ENCODE assay signal across 17 cellular contexts in the genomic region with DNA sequence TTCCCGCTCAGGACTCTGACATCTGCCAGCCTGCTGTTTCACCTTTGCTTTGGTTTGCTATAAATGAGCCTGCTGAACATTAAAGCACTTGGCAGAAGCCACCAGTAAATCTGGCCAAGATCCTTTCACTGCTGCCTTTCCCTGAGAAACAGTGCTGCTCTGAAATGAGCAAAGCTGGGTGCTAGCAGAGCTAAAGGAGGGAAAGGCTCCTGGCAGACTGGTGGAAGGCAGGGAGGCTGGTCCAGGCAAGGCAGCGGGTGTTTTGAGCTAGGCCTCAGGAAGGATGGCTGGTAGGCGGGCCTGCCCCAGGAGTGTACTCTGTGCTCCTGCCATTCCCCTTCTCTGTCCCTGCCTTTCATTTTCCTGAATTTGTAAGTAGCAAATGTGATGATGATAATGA. TPM values are rescaled to one million over a fixed set of nuclear protein-coding genes. Genes with fewer than 3 reads are reported as not detected.
A peak's percentile ranks its signal among the peaks of the same experiment; 100 is the strongest.
DNase-seq lines count a peak whose midpoint lies in the region; ATAC-seq, FAIRE-seq and TF ChIP-seq lines count a peak whose summit lies in the region.
"Had no signal": no experiment of that assay in that cellular context is flagged by ENCODE, and none has a peak within 500 bp of the region (broad histone marks: within the 10 kb centered on the region; RNA-seq: fewer than 3 reads in every experiment).

No MANE protein-coding gene starts in this region.

- no peak overlapping the region for H3K4me2 ChIP-seq in osteoblast (ENCODE audit: insufficient read depth, low read length)

- DNase-seq in DMS 273 treated with DMSO at 0.1 percent for 48 hours (lab: John Stamatoyannopoulos, UW) (peak; percentile 34), astrocyte of the hippocampus (ENCODE audit: low read depth, low spot score) (peak; percentile 57), cardiac muscle cell (ENCODE audit: low read depth in 1 of 2, low spot score in 1 of 2) (no peak), osteoblast (ENCODE audit: insufficient read length, low spot score, missing footprints) (peak; percentile 66), NOMO-1 treated with DMSO at 0.1 percent for 48 hours (lab: John Stamatoyannopoulos, UW; ENCODE audit: unreplicated experiment) (no peak), GM12892 (ENCODE audit: insufficient read length) (no peak), DMS79 (lab: John Stamatoyannopoulos, UW) (no peak)
- DNase-seq: ACHN; activated gamma-delta T cell treated with Interleukin-2 at 50 U/mL for 16 hours; central memory CD4-positive, alpha-beta T cell; GF-D8; NCI-H1930; stimulated activated CD4-positive, alpha-beta T cell treated with anti-CD3 and anti-CD28 coated beads, Interleukin-1b, Interleukin-23, amount 100 ng/mL, for 48 hours; testis had no signal

- peaks cover 17% of the 10 kb centered on the region for H3K36me3 ChIP-seq in cardiac muscle cell
- peaks cover 37% of the 10 kb centered on the region for H3K36me3 ChIP-seq in osteoblast (ENCODE audit: insufficient read depth, low read length)

- no peaks in the 10 kb centered on the region for H3K79me2 ChIP-seq in osteoblast (ENCODE audit: insufficient read depth, low read length)

- H3K4me1 ChIP-seq in cardiac muscle cell (ENCODE audit: low read depth) (peaks cover 14% of the 10 kb centered on the region), osteoblast (ENCODE audit: insufficient read depth, low read length) (no peaks in the 10 kb centered on the region)
- H3K4me1 ChIP-seq: testis had no signal

- TF ChIP-seq CTCF in cardiac muscle cell (IDR thresholded peaks at IDR 0.05; ENCODE audit: low read depth, low read length) (no peak), osteoblast (IDR thresholded peaks at IDR 0.05; ENCODE audit: extremely low read depth, low read depth, low read length) (no peak)

- H3K27me3 ChIP-seq in cardiac muscle cell (no peaks in the 10 kb centered on the region), osteoblast (ENCODE audit: insufficient read depth, low read length) (no peaks in the 10 kb centered on the region)
- H3K27me3 ChIP-seq: testis had no signal

- no peak for ATAC-seq in HG03439 (IDR thresholded peaks at IDR 0.05; ENCODE audit: unreplicated experiment)
- ATAC-seq: WTC11 had no signal

- H3K9me3 ChIP-seq in cardiac muscle cell (ENCODE audit: low read depth) = no peaks in the 10 kb centered on the region
- no peaks in the 10 kb centered on the region for H3K9me3 ChIP-seq in osteoblast (ENCODE audit: low read depth, low read length)
- H3K9me3 ChIP-seq: testis had no signal

- peak overlapping the region; percentile 48 for H3K27ac ChIP-seq in cardiac muscle cell
- H3K27ac ChIP-seq in osteoblast (ENCODE audit: low read depth, low read length) = no peak overlapping the region
- H3K27ac ChIP-seq: testis had no signal

- FAIRE-seq in GM12892 (lab: Jason Lieb, UNC) = no peak
- FAIRE-seq: endometrium had no signal

- H2AFZ ChIP-seq in osteoblast (ENCODE audit: low read length) = no peak overlapping the region

- TF ChIP-seq POLR2A in GM12892 (IDR thresholded peaks at IDR 0.05; ENCODE audit: low read depth, low read length) = no peak

- peaks cover 5% of the 10 kb centered on the region for H4K20me1 ChIP-seq in osteoblast (ENCODE audit: insufficient read depth, low read length)

- no peak overlapping the region for H3K4me3 ChIP-seq in cardiac muscle cell
- H3K4me3 ChIP-seq in osteoblast (ENCODE audit: insufficient read depth, low read length) = no peak overlapping the region
- H3K4me3 ChIP-seq: testis had no signal

RNA-seq across cellular contexts. Expression of a gene that starts 52.5 kb away (rescaled TPM):
- 0.74 and 1.2 TPM in 2 replicates for total RNA-seq in cardiac muscle cell
- 1.4 TPM in 1 of 2 replicates, not detected in the other for polyA plus RNA-seq in cardiac muscle cell
- total RNA-seq in osteoblast = 2.5 and 3.2 TPM in 2 replicates
- 0.42 TPM for polyA plus RNA-seq in GM12892 (2012; ENCODE audit: missing spikeins)

RNA-seq across cellular contexts. Expression of a gene that starts 53.6 kb away (rescaled TPM):
- 41.0 and 44.4 TPM in 2 replicates for total RNA-seq in cardiac muscle cell
- polyA plus RNA-seq in cardiac muscle cell = 45.3 and 45.5 TPM in 2 replicates
- total RNA-seq in osteoblast = 35.8 and 41.5 TPM in 2 replicates
- 53.1 TPM for polyA plus RNA-seq in GM12892 (2012; ENCODE audit: missing spikeins)

RNA-seq across cellular contexts. Expression of a gene that starts 53.6 kb away (rescaled TPM):
- total RNA-seq in cardiac muscle cell (5.4 and 5.6 TPM in 2 replicates), osteoblast (10.0 and 10.9 TPM in 2 replicates)
- polyA plus RNA-seq in cardiac muscle cell = 16.7 and 28.2 TPM in 2 replicates
- 11.8 TPM for polyA plus RNA-seq in GM12892 (2012; ENCODE audit: missing spikeins)

Comparison
In these comparisons a context has a peak if more than half of its experiments do, and no peak if none do; other contexts are left out.
1. DNase-seq: peak in DMS 273 treated with DMSO at 0.1 percent for 48 hours (single experiment), astrocyte of the hippocampus (single experiment) and osteoblast (single experiment); none in cardiac muscle cell (0 of 2), NOMO-1 treated with DMSO at 0.1 percent for 48 hours (single experiment), GM12892 (single experiment) and DMS79 (single experiment).